16 cellular contexts compared by ENCODE assay signal in the genomic region with DNA sequence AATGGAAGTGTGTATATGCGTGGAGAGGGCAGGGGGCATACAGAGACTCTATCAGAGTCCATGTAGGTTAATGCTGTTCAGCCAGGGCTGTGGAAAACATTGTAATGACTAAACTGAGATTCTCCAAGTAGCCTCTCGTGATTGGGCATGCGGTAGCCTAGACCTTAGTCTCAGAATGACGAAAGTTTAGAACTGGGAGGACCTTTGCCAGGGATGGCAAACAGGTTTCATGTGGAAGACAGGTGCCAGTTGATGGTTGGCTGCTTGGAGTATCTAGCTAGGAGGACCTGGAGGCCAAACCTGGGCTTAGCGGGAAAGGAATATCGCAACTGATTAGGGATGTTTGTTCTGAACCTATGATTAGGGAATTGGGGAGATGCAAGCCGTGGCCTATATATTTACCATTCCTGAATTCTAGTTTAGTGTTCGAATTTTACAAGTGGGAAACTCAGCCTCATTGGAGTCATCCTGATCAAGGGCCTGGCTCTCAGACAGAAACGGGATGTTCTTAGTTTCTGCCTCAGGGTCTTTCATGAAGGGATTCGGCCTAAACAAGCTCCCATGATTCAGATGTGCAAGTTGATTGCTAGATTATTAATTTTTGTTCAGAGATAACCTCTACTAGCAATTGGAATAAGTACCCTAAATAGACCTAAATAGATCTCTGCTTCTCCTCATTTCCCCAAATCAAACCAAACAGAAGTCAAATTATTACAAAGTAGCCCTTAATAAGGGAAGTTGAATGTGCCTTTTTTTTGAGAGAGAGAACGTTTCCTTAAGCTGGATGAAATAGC. TPM values are rescaled to one million over a fixed set of nuclear protein-coding genes. Genes with fewer than 3 reads are reported as not detected.
DNase-seq lines count a peak whose midpoint lies in the region; ATAC-seq, FAIRE-seq and TF ChIP-seq lines count a peak whose summit lies in the region.
"Had no signal": no experiment of that assay in that cellular context is flagged by ENCODE, and none has a peak within 500 bp of the region (broad histone marks: within the 10 kb centered on the region; RNA-seq: fewer than 3 reads in every experiment).

No MANE protein-coding gene starts in this region.

- intact Hi-C loops in prostate gland (cut with DNase I) (loop anchor here (5.0 kb wide), 1 partner anchor 85 kb away; no protein-coding TSS in a partner anchor), cardiac septum (cut with DNase I) (no loop called here)

- no peak for TF ChIP-seq POLR2A in prostate gland (IDR thresholded peaks at IDR 0.05)

- H3K4me1 Mint-ChIP-seq in activated CD8-positive, alpha-beta memory T cell treated with anti-CD3 and anti-CD28 coated beads, Interleukin-2, amount 10 ng/mL, durations not matched to agents 7 days and 5 days: no peaks in the 10 kb centered on the region
- peaks cover 5% of the 10 kb centered on the region for H3K4me1 Mint-ChIP-seq in endodermal cell
- H3K4me1 Mint-ChIP-seq: CD8-positive, alpha-beta memory T cell had no signal

- no peak overlapping the region for H3K9ac ChIP-seq in endodermal cell (ENCODE audit: extremely low read depth, low read length, poor library complexity, severe bottlenecking)
- no peak overlapping the region for H3K9ac ChIP-seq in keratinocyte (ENCODE audit: control insufficient read depth, extremely low read depth, insufficient read depth, low read length)
- H3K9ac ChIP-seq: BLaER1 had no signal

- FAIRE-seq in keratinocyte (lab: Jason Lieb, UNC): peak; percentile 36
- FAIRE-seq: GM19239 had no signal

- no peaks in the 10 kb centered on the region for H3K27me3 ChIP-seq in endodermal cell (ENCODE audit: control insufficient read depth, insufficient read depth, low read length, poor library complexity, severe bottlenecking)
- no peaks in the 10 kb centered on the region for H3K27me3 ChIP-seq in keratinocyte (ENCODE audit: control insufficient read depth, extremely low read depth, insufficient read depth, low read length)
- no peaks in the 10 kb centered on the region for H3K27me3 ChIP-seq in prostate gland (replicated peaks; ENCODE audit: insufficient read depth)
- H3K27me3 ChIP-seq: BLaER1 had no signal

- no peak for ATAC-seq in activated CD8-positive, alpha-beta memory T cell treated with anti-CD3 and anti-CD28 coated beads, Interleukin-2, amount 10 ng/mL, durations not matched to agents 7 days and 5 days

- H3K4me1 ChIP-seq in endodermal cell (ENCODE audit: control insufficient read depth, insufficient read depth, low read length) (no peaks in the 10 kb centered on the region), keratinocyte (ENCODE audit: control insufficient read depth, extremely low read depth, insufficient read depth, low read length) (peaks cover 21% of the 10 kb centered on the region), prostate gland (replicated peaks) (peaks cover 4% of the 10 kb centered on the region)

- peak overlapping the region; percentile 18 for H3K4me2 ChIP-seq in keratinocyte (ENCODE audit: control insufficient read depth, extremely low read depth, insufficient read depth, low read depth, low read length)
- H3K4me2 ChIP-seq: BLaER1 had no signal

- dilution Hi-C loops in keratinocyte (cut with MboI; ENCODE audit: extremely low pct_ligation_motif_present, low sequenced_read_pairs): no loop called here

- H3K36me3 Mint-ChIP-seq in activated CD8-positive, alpha-beta memory T cell treated with anti-CD3 and anti-CD28 coated beads, Interleukin-2, amount 10 ng/mL, durations not matched to agents 7 days and 5 days: no peaks in the 10 kb centered on the region
- H3K36me3 Mint-ChIP-seq in endodermal cell (ENCODE audit: low read depth): peaks cover under 1% of the 10 kb centered on the region

- no peaks in the 10 kb centered on the region for H4K20me1 ChIP-seq in keratinocyte (ENCODE audit: control insufficient read depth, extremely low read depth, insufficient read depth, low read length)
- H4K20me1 ChIP-seq: BLaER1 had no signal

- no peak overlapping the region for H3K27ac Mint-ChIP-seq in activated CD8-positive, alpha-beta memory T cell treated with anti-CD3 and anti-CD28 coated beads, Interleukin-2, amount 10 ng/mL, durations not matched to agents 7 days and 5 days
- peak overlapping the region; percentile 8 for H3K27ac Mint-ChIP-seq in endodermal cell
- H3K27ac Mint-ChIP-seq: CD8-positive, alpha-beta memory T cell had no signal

- CTCF ChIA-PET in activated CD8-positive, alpha-beta memory T cell treated with anti-CD3 and anti-CD28 coated beads, Interleukin-2, amount 10 ng/mL, durations not matched to agents 7 days and 5 days (lab: Charles Lee): no interaction called here

- no peak for TF ChIP-seq CTCF in endodermal cell (conservative IDR thresholded peaks at IDR 0.05)
- no peak for TF ChIP-seq CTCF in keratinocyte (optimal IDR thresholded peaks at IDR 0.05 in 1 of 3, IDR thresholded peaks at IDR 0.05 in 1 of 3, conservative IDR thresholded peaks at IDR 0.05 in 1 of 3; ENCODE audit: extremely low read depth in 1 of 3, insufficient read depth in 2 of 3, low read length in 3 of 3)
- TF ChIP-seq CTCF in prostate gland (IDR thresholded peaks at IDR 0.05): no peak

- no peaks in the 10 kb centered on the region for H3K79me2 ChIP-seq in keratinocyte (ENCODE audit: control insufficient read depth, insufficient read depth, low read length)

- no peaks in the 10 kb centered on the region for H3K9me3 Mint-ChIP-seq in activated CD8-positive, alpha-beta memory T cell treated with anti-CD3 and anti-CD28 coated beads, Interleukin-2, amount 10 ng/mL, durations not matched to agents 7 days and 5 days (ENCODE audit: low read depth)
- no peaks in the 10 kb centered on the region for H3K9me3 Mint-ChIP-seq in endodermal cell
- H3K9me3 Mint-ChIP-seq: CD8-positive, alpha-beta memory T cell had no signal

- H3K27ac ChIP-seq in endodermal cell (ENCODE audit: low read depth, low read length): no peak overlapping the region
- no peak overlapping the region for H3K27ac ChIP-seq in keratinocyte (ENCODE audit: control insufficient read depth, insufficient read depth, low read length)
- no peak overlapping the region for H3K27ac ChIP-seq in prostate gland
- H3K27ac ChIP-seq: BLaER1, HL-60 had no signal

- H3K4me3 ChIP-seq in endodermal cell (ENCODE audit: low read length) (no peak overlapping the region), keratinocyte (ENCODE audit: control insufficient read depth in 2 of 3, extremely low read depth in 1 of 3, insufficient read depth in 2 of 3, low read depth in 1 of 3, low read length in 3 of 3) (no peak overlapping the region), prostate gland (no peak overlapping the region)
- H3K4me3 ChIP-seq: BLaER1 had no signal

- WGBS in endodermal cell (ENCODE audit: insufficient coverage in 1 of 2, insufficient read length in 1 of 2), 2 experiments: 93 to 95% methylated on average over 7 to 11 of the region's 11 CpGs
- 94% methylated on average over 11 of the region's 11 CpGs for WGBS in prostate gland

- peak; percentile 23 for DNase-seq in activated CD8-positive, alpha-beta memory T cell treated with anti-CD3 and anti-CD28 coated beads, Interleukin-2, amount 10 ng/mL, durations not matched to agents 7 days and 5 days
- no peak for DNase-seq in activated CD8-positive, alpha-beta memory T cell treated with anti-CD3 and anti-CD28 coated beads for 24 hours
- DNase-seq in endodermal cell (peak; percentile 38), keratinocyte (ENCODE audit: low read depth, low spot score) (no peak), prostate gland (ENCODE audit: low spot score) (peak; percentile 1), cardiac septum (ENCODE audit: low spot score) (no peak), SHP77 (lab: John Stamatoyannopoulos, UW) (no peak)
- no peak for DNase-seq in stimulated activated naive CD4-positive, alpha-beta T cell (lab: John Stamatoyannopoulos, UW)
- DNase-seq: 8988T; AML-193; CD8-positive, alpha-beta memory T cell; DMS53; GF-D8 had no signal

- peaks cover 7% of the 10 kb centered on the region for H3K27me3 Mint-ChIP-seq in activated CD8-positive, alpha-beta memory T cell treated with anti-CD3 and anti-CD28 coated beads, Interleukin-2, amount 10 ng/mL, durations not matched to agents 7 days and 5 days
- H3K27me3 Mint-ChIP-seq in endodermal cell (ENCODE audit: insufficient read depth): no peaks in the 10 kb centered on the region

- no peaks in the 10 kb centered on the region for H3K36me3 ChIP-seq in endodermal cell (ENCODE audit: control insufficient read depth, insufficient read depth, low read length)
- H3K36me3 ChIP-seq in keratinocyte (ENCODE audit: control insufficient read depth in 2 of 2, extremely low read depth in 1 of 2, insufficient read depth in 2 of 2, low read length in 2 of 2): peaks cover 0 to under 1% of the 10 kb centered on the region in 2 experiments
- no peaks in the 10 kb centered on the region for H3K36me3 ChIP-seq in prostate gland

- H3K4me3 Mint-ChIP-seq in activated CD8-positive, alpha-beta memory T cell treated with anti-CD3 and anti-CD28 coated beads, Interleukin-2, amount 10 ng/mL, durations not matched to agents 7 days and 5 days: no peak overlapping the region
- no peak overlapping the region for H3K4me3 Mint-ChIP-seq in endodermal cell
- H3K4me3 Mint-ChIP-seq: CD8-positive, alpha-beta memory T cell had no signal

- no peaks in the 10 kb centered on the region for H3K9me1 ChIP-seq in keratinocyte (ENCODE audit: control insufficient read depth, extremely low read depth, insufficient read depth, low read length)

- H3K9me3 ChIP-seq in endodermal cell (ENCODE audit: control insufficient read depth, low read length) (no peaks in the 10 kb centered on the region), keratinocyte (ENCODE audit: control insufficient read depth, low read depth, low read length) (no peaks in the 10 kb centered on the region), prostate gland (no peaks in the 10 kb centered on the region)
- H3K9me3 ChIP-seq: BLaER1 had no signal

- H2AFZ ChIP-seq in keratinocyte (ENCODE audit: control insufficient read depth, low read length): peak overlapping the region; percentile 8

RNA-seq across cellular contexts. Expression of a gene that starts 26.8 kb away (rescaled TPM):
- 10 to 100 TPM; 16.9 to 17.6 TPM for total RNA-seq in activated CD8-positive, alpha-beta memory T cell treated with anti-CD3 and anti-CD28 coated beads, Interleukin-2, amount 10 ng/mL, durations not matched to agents 7 days and 5 days
- total RNA-seq in endodermal cell (10 to 100 TPM; 45.1 to 53.0 TPM), prostate gland (100 to 1,000 TPM; 117 to 166 TPM), cardiac septum (67.0 TPM)
- polyA plus RNA-seq in endodermal cell (2013, experiment 1 of 2): 25.6 TPM
- polyA plus RNA-seq in endodermal cell (2013, experiment 2 of 2): 21.9 TPM
- polyA plus RNA-seq in keratinocyte: 34.9 to 74.8 TPM (median 65.5 TPM) in 3 replicates
- polyA plus RNA-seq in keratinocyte (2011; ENCODE audit: low read depth): 80.3 TPM
- polyA plus RNA-seq in keratinocyte (2011; cell fraction: cytosol; rRNA removed): 29.8 and 43.8 TPM in 2 replicates
- polyA plus RNA-seq in keratinocyte (2011; cell fraction: nucleus; rRNA removed): 81.2 and 90.1 TPM in 2 replicates
- 69.1 and 83.8 TPM in 2 replicates for polyA plus RNA-seq in keratinocyte (2012; ENCODE audit: low replicate concordance)
- polyA minus RNA-seq in keratinocyte: 26.5 to 64.6 TPM (median 29.1 TPM) in 3 replicates
- polyA minus RNA-seq in keratinocyte (2011; cell fraction: cytosol; rRNA and poly(A)+ RNA removed): 45.5 TPM
- polyA minus RNA-seq in keratinocyte (2011; cell fraction: nucleus; rRNA and poly(A)+ RNA removed): 70.3 and 120 TPM in 2 replicates

Comparison
In these comparisons a context has a peak if more than half of its experiments do, and no peak if none do; other contexts are left out.
1. DNase-seq: peak in activated CD8-positive, alpha-beta memory T cell treated with anti-CD3 and anti-CD28 coated beads, Interleukin-2, amount 10 ng/mL, durations not matched to agents 7 days and 5 days (single experiment), endodermal cell (single experiment) and prostate gland (single experiment); none in activated CD8-positive, alpha-beta memory T cell treated with anti-CD3 and anti-CD28 coated beads for 24 hours (single experiment), keratinocyte (single experiment), stimulated activated naive CD4-positive, alpha-beta T cell (0 of 6), cardiac septum (single experiment) and SHP77 (0 of 2).